ENCODE assay signal across 9 cellular contexts in the genomic region with DNA sequence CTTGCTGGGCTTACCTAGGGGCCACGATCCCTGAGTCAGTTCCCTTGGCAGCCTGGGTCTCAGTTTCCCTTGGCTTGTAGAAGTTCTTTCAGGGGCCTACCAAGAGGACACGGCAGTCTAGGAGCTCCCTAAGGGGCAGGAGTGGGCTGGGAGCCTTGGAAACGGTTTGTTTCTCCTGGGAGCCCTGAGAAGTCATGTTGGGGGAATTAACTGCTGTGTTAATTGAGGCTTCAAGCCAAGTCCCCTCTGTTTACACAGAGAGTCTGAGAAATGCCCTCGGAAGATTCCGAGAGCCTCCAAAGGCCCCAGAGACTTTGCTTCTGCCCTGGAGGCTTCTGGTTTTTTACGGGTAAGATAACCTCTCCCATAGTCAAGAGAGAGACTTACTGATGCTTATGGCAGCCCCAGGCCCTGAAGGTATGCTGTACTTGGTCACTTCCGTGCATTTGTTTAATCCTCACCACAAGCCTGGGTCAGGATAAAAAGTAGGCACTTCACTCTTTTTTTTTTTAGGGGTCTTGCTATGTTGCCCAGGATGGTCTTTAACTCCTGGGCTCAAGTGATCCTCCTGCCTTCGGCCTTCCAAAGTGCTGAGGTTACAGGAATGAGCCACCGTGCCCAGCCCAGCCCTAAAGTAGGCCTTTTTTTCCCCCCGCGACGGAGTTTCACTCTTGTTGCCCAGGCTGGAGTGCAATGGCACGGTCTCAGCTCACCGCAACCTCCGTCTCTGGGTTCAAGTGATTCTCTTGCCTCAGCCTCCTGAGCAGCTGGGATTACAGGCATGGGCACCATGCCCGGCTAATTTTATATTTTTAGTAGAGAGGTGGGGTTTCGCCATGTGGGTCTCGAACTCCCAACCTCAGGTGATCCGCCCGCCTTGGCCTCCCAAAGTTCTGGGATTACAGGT. TPM values are rescaled to one million over a fixed set of nuclear protein-coding genes. Genes with fewer than 3 reads are reported as not detected.
DNase-seq lines count a peak whose midpoint lies in the region; ATAC-seq and TF ChIP-seq lines count a peak whose summit lies in the region.
"Had no signal": no experiment of that assay in that cellular context is flagged by ENCODE, and none has a peak within 500 bp of the region (broad histone marks: within the 10 kb centered on the region; RNA-seq: fewer than 3 reads in every experiment).

No MANE protein-coding gene starts in this region.

- CTCF ChIA-PET in A673 (lab: Charles Lee): interaction anchor here (1.6 to 1.8 kb wide), 2 partner anchors 10 to 200 kb away, joined by 5 to 8 read pairs; no protein-coding TSS in a partner anchor

- no peaks in the 10 kb centered on the region for H3K27me3 Mint-ChIP-seq in IgD-negative memory B cell
- H3K27me3 Mint-ChIP-seq in chondrocyte (ENCODE audit: low read depth): no peaks in the 10 kb centered on the region
- no peaks in the 10 kb centered on the region for H3K27me3 Mint-ChIP-seq in naive B cell

- peaks cover 41 to 49% (median 41%) of the 10 kb centered on the region in 3 donors for H3K4me1 Mint-ChIP-seq in IgD-negative memory B cell
- peaks cover 75% of the 10 kb centered on the region for H3K4me1 Mint-ChIP-seq in chondrocyte (ENCODE audit: low read depth)
- peaks cover 54 to 86% (median 81%) of the 10 kb centered on the region in 3 donors for H3K4me1 Mint-ChIP-seq in naive B cell

- intact Hi-C loops in A673 (cut with micrococcal nuclease; ENCODE audit: unreplicated experiment): loop anchor here (2.0 to 10.0 kb wide), 2 partner anchors 15 to 679 kb away; partner anchors contain the start of genes IER2 and STX10
- intact Hi-C loops in posterior cingulate gyrus (cut with DNase I): no loop called here

- DNase-seq in A673 (ENCODE audit: low spot score) (peak; percentile 79), chondrocyte (ENCODE audit: low spot score) (no peak), naive B cell (no peak), posterior cingulate gyrus (no peak)
- DNase-seq: amniotic stem cell had no signal

- no peak for ATAC-seq in naive B cell (ENCODE audit: low read depth in 2 of 2)
- no peak for ATAC-seq in GM21529 (IDR thresholded peaks at IDR 0.05; ENCODE audit: unreplicated experiment)
- ATAC-seq in GM21390 (IDR thresholded peaks at IDR 0.05; ENCODE audit: unreplicated experiment): no peak
- ATAC-seq in GM19328 (IDR thresholded peaks at IDR 0.05; ENCODE audit: unreplicated experiment): no peak

- H3K27ac Mint-ChIP-seq in IgD-negative memory B cell (peak overlapping the region; percentile 82 to 96 (median 96)), chondrocyte (ENCODE audit: unreplicated experiment) (peak overlapping the region; percentile 98), naive B cell (peak overlapping the region; percentile 56 to 99 (median 94))

- POLR2A ChIA-PET in A673 (lab: Charles Lee; ENCODE audit: low non-redundant PET): interaction anchor here (0.6 to 2.2 kb wide), 2 partner anchors 13 to 301 kb away, joined by 10 to 13 read pairs; no protein-coding TSS in a partner anchor

- no peak for TF ChIP-seq CTCF in A673 (conservative IDR thresholded peaks at IDR 0.05; ENCODE audit: low read depth, low read length)
- TF ChIP-seq CTCF in chondrocyte (IDR thresholded peaks at IDR 0.05): no peak

- BruUV-seq in A673 (replicated peaks; lab: Mats Ljungman, UMichigan): TSS peak; percentile 43

- H3K36me3 ChIP-seq in A673 (ENCODE audit: insufficient read depth, low read length, poor library complexity, severe bottlenecking): no peaks in the 10 kb centered on the region

- no peaks in the 10 kb centered on the region for H3K27me3 ChIP-seq in A673 (replicated peaks; ENCODE audit: insufficient read depth, low read depth, low read length, poor library complexity)

- no peaks in the 10 kb centered on the region for H3K9me3 ChIP-seq in A673 (ENCODE audit: low read depth, low read length, poor library complexity, severe bottlenecking)

- H3K9me3 Mint-ChIP-seq in IgD-negative memory B cell (no peaks in the 10 kb centered on the region), chondrocyte (ENCODE audit: low read depth) (no peaks in the 10 kb centered on the region), naive B cell (peaks cover 0 to 1% (median 0%) of the 10 kb centered on the region in 7 donors)

- no peaks in the 10 kb centered on the region for H3K36me3 Mint-ChIP-seq in IgD-negative memory B cell
- no peaks in the 10 kb centered on the region for H3K36me3 Mint-ChIP-seq in chondrocyte (ENCODE audit: low read depth)
- H3K36me3 Mint-ChIP-seq in naive B cell: no peaks in the 10 kb centered on the region

- H3K27ac ChIP-seq in A673 (ENCODE audit: low read depth, low read length, poor library complexity, severe bottlenecking): peak overlapping the region; percentile 100

- H3K4me3 Mint-ChIP-seq in IgD-negative memory B cell: peak overlapping the region in 2 of 4 donors; percentile 74 to 86
- H3K4me3 Mint-ChIP-seq in chondrocyte (ENCODE audit: unreplicated experiment): no peak overlapping the region
- peak overlapping the region in 7 of 8 donors; percentile 44 to 94 (median 91) for H3K4me3 Mint-ChIP-seq in naive B cell

- no peak overlapping the region for H3K4me3 ChIP-seq in A673 (ENCODE audit: low read depth, low read length, poor library complexity, severe bottlenecking)

- H3K4me1 ChIP-seq in A673 (ENCODE audit: insufficient read depth, low read length, poor library complexity, severe bottlenecking): peaks cover 49% of the 10 kb centered on the region

RNA-seq across cellular contexts. Expression of gene IER2, which starts 15.1 kb away (rescaled TPM):
- total RNA-seq in A673 (2021): 148 and 164 TPM in 2 replicates
- polyA plus RNA-seq in IgD-negative memory B cell: 350 TPM
- total RNA-seq in chondrocyte: 38.4 to 67.1 TPM (median 58.5 TPM) in 3 replicates
- 1,000 to 10,000 TPM in 2 of 6 donors, 100 to 1,000 TPM in 4; 351 to 1,131 (median 562) TPM for polyA plus RNA-seq in naive B cell (ENCODE audit: low read depth in 6 of 6)

RNA-seq across cellular contexts. Expression of gene STX10, which starts 15.2 kb away (rescaled TPM):
- total RNA-seq in A673 (2021) (63.3 and 69.5 TPM in 2 replicates), chondrocyte (42.9 to 53.0 TPM (median 45.6 TPM) in 3 replicates)
- polyA plus RNA-seq in IgD-negative memory B cell (52.8 TPM), naive B cell (ENCODE audit: low read depth in 6 of 6) (10 to 100 TPM; 48.2 to 84.3 (median 60.0) TPM)

RNA-seq across cellular contexts. Expression of gene NACC1, which starts 47.3 kb away (rescaled TPM):
- total RNA-seq in A673 (2021) (119 and 126 TPM in 2 replicates), chondrocyte (45.2 to 49.5 TPM (median 47.3 TPM) in 3 replicates)
- polyA plus RNA-seq in IgD-negative memory B cell (2.7 TPM), naive B cell (ENCODE audit: low read depth in 6 of 6) (1 to 10 TPM in 2 of 6 donors, under 1 TPM in 4; 0.47 to 1.4 (median 0.67) TPM)

RNA-seq across cellular contexts. Expression of gene TRMT1, which starts 48.8 kb away (rescaled TPM):
- total RNA-seq in A673 (2021): 85.7 and 109 TPM in 2 replicates
- 30.7 TPM for polyA plus RNA-seq in IgD-negative memory B cell
- total RNA-seq in chondrocyte: 25.4 to 35.8 TPM (median 28.9 TPM) in 3 replicates
- polyA plus RNA-seq in naive B cell (ENCODE audit: low read depth in 6 of 6): 10 to 100 TPM; 20.2 to 36.3 (median 24.1) TPM
